24 cellular contexts compared by ENCODE assay signal in the genomic region with DNA sequence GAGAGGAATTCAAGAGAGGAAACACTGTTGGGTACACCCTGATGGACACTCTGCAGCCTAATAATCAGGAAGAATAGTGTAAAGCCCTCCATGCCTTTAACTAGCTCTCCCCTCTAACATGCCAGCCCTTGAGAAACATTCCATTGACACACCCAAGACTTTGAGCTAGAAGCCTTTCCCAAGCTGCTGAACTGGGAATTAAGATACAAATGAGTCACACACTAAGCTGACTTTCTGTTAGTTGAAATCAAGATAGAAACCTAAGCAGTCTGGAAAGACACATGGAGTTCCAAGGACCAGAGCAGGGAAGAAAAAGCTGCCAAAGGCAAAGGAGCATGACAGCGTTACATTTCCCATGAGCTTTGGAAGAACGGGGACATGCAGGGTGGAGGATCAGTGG.
"Had no signal": no experiment of that assay in that cellular context is flagged by ENCODE, and none has a peak within 500 bp of the region (broad histone marks: within the 10 kb centered on the region; RNA-seq: fewer than 3 reads in every experiment).

No MANE protein-coding gene starts in this region.

- H3K27ac Mint-ChIP-seq: activated CD4-positive, alpha-beta memory T cell treated with anti-CD3 and anti-CD28 coated beads, Interleukin-2, amount 10 ng/mL, durations not matched to agents 7 days and 5 days; activated CD8-positive, alpha-beta memory T cell treated with anti-CD3 and anti-CD28 coated beads, Interleukin-2, amount 10 ng/mL, durations not matched to agents 7 days and 5 days; activated T-helper 2 cell treated with anti-CD3 and anti-CD28 coated beads, Interferon-gamma antibody, Interleukin-2, Interleukin-4, amounts not matched to agents 10 μg/mL and 5 μg/mL and 100 μg/mL, durations not matched to agents 14 hours and 24 hours and 36 hours; nephron; stimulated activated naive B cell treated with anti-CD40 and anti-IgM and Interleukin-4, amounts not matched to agents 10 μg/mL and 1 μg/mL and 100 μg/mL, for 72 hours had no signal

- H3K9me3 ChIP-seq: right lobe of liver, thyroid gland had no signal

- ATAC-seq: activated CD8-positive, alpha-beta memory T cell treated with anti-CD3 and anti-CD28 coated beads, Interleukin-2, amount 10 ng/mL, durations not matched to agents 7 days and 5 days; left lobe of liver; right lobe of liver; stimulated activated naive B cell treated with anti-CD40 and anti-IgM and Interleukin-4, amounts not matched to agents 10 μg/mL and 1 μg/mL and 100 μg/mL, for 72 hours had no signal

- H3K79me2 ChIP-seq: parathyroid adenoma had no signal

- H3K4me1 ChIP-seq: parathyroid adenoma, right lobe of liver, spleen, thyroid gland had no signal

- H3K27ac ChIP-seq: brain microvascular endothelial cell, parathyroid adenoma, right lobe of liver, spleen, thyroid gland had no signal

- H3K36me3 Mint-ChIP-seq: activated CD8-positive, alpha-beta memory T cell treated with anti-CD3 and anti-CD28 coated beads, Interleukin-2, amount 10 ng/mL, durations not matched to agents 7 days and 5 days; stimulated activated naive B cell treated with anti-CD40 and anti-IgM and Interleukin-4, amounts not matched to agents 10 μg/mL and 1 μg/mL and 100 μg/mL, for 72 hours had no signal

- H3K9ac ChIP-seq: parathyroid adenoma had no signal

- FAIRE-seq: urothelium cell line had no signal

- H3K4me1 Mint-ChIP-seq: activated CD4-positive, alpha-beta memory T cell treated with anti-CD3 and anti-CD28 coated beads, Interleukin-2, amount 10 ng/mL, durations not matched to agents 7 days and 5 days; activated CD8-positive, alpha-beta memory T cell treated with anti-CD3 and anti-CD28 coated beads, Interleukin-2, amount 10 ng/mL, durations not matched to agents 7 days and 5 days; stimulated activated naive B cell treated with anti-CD40 and anti-IgM and Interleukin-4, amounts not matched to agents 10 μg/mL and 1 μg/mL and 100 μg/mL, for 72 hours had no signal

- H3K27me3 ChIP-seq: brain microvascular endothelial cell, right lobe of liver, thyroid gland had no signal

- H3K9me3 Mint-ChIP-seq: activated CD4-positive, alpha-beta memory T cell treated with anti-CD3 and anti-CD28 coated beads, Interleukin-2, amount 10 ng/mL, durations not matched to agents 7 days and 5 days; activated T-helper 2 cell treated with anti-CD3 and anti-CD28 coated beads, Interferon-gamma antibody, Interleukin-2, Interleukin-4, amounts not matched to agents 10 μg/mL and 5 μg/mL and 100 μg/mL, durations not matched to agents 14 hours and 24 hours and 36 hours had no signal

- H3K4me3 Mint-ChIP-seq: activated CD4-positive, alpha-beta memory T cell treated with anti-CD3 and anti-CD28 coated beads, Interleukin-2, amount 10 ng/mL, durations not matched to agents 7 days and 5 days; activated CD8-positive, alpha-beta memory T cell treated with anti-CD3 and anti-CD28 coated beads, Interleukin-2, amount 10 ng/mL, durations not matched to agents 7 days and 5 days; nephron; stimulated activated naive B cell treated with anti-CD40 and anti-IgM and Interleukin-4, amounts not matched to agents 10 μg/mL and 1 μg/mL and 100 μg/mL, for 72 hours had no signal

- H3K4me3 ChIP-seq: right lobe of liver, spleen, thyroid gland had no signal

- H2AFZ ChIP-seq: parathyroid adenoma had no signal

- DNase-seq: activated CD4-positive, alpha-beta memory T cell treated with anti-CD3 and anti-CD28 coated beads, Interleukin-2, amount 10 ng/mL, durations not matched to agents 7 days and 5 days; activated CD4-positive, alpha-beta T cell treated with anti-CD3 and anti-CD28 coated beads for 48 hours; activated CD4-positive, CD25-positive, alpha-beta regulatory T cell; activated CD8-positive, alpha-beta memory T cell treated with anti-CD3 and anti-CD28 coated beads, Interleukin-2, amount 10 ng/mL, durations not matched to agents 7 days and 5 days; activated naive CD4-positive, alpha-beta T cell treated with Interleukin-2 at 50 U/mL for 16 hours; anterior cingulate cortex; brain microvascular endothelial cell; cerebellar nuclear complex; cortex of kidney; foreskin melanocyte; glutamatergic neuron; hypothalamus; midbrain; right lobe of liver; spleen; stimulated activated CD4-positive, alpha-beta T cell treated with anti-CD3 and anti-CD28 coated beads, Interleukin-4, amount 100 ng/mL, for 4 hours; stimulated activated naive B cell treated with anti-CD40 and anti-IgM and Interleukin-4, amounts not matched to agents 10 μg/mL and 1 μg/mL and 100 μg/mL, for 72 hours; T1000; thyroid gland had no signal

- H3K36me3 ChIP-seq: brain microvascular endothelial cell, right lobe of liver, spleen, thyroid gland had no signal
